ENCODE assay signal across 8 cellular contexts in genomic region chr9:133122935-133123611, GRCh38. TPM values are rescaled to one million over a fixed set of nuclear protein-coding genes. Genes with fewer than 3 reads are reported as not detected.
DNase-seq lines count a peak whose midpoint lies in the region; ATAC-seq and TF ChIP-seq lines count a peak whose summit lies in the region.

No MANE protein-coding gene starts in this region.

- no CpG with 5 or more reads among the region's 19 CpGs for WGBS in H9 (ENCODE audit: extremely low coverage, insufficient read length, low lambda C conversion rate)

- H3K56ac ChIP-seq in H9 (ENCODE audit: insufficient read length, low read depth, low read length) = no peak overlapping the region

- no peaks in the 10 kb centered on the region for H3K9me3 ChIP-seq in HEK293 (ENCODE audit: control insufficient read depth, insufficient read depth, low read depth, low read length)
- no peaks in the 10 kb centered on the region for H3K9me3 ChIP-seq in right atrium auricular region
- H3K9me3 ChIP-seq in H9 (ENCODE audit: control insufficient read depth, low read depth, low read length) = no peaks in the 10 kb centered on the region

- H3K27me3 Mint-ChIP-seq in WTC11 (ENCODE audit: low read depth) = peaks cover 49% of the 10 kb centered on the region
- peaks cover 56% of the 10 kb centered on the region for H3K27me3 Mint-ChIP-seq in H9 (ENCODE audit: low read depth)

- H3K14ac ChIP-seq in H9 (ENCODE audit: insufficient read depth, low read length) = no peak overlapping the region

- no peak overlapping the region for H4K91ac ChIP-seq in H9 (ENCODE audit: insufficient read length, low read depth, low read length)

- H3K23ac ChIP-seq in H9 (ENCODE audit: insufficient read length, low read depth, low read length) = no peak overlapping the region

- H3K9ac ChIP-seq in H9 (ENCODE audit: extremely low read depth, insufficient read length, low read length) = no peak overlapping the region

- no peak overlapping the region for H2BK120ac ChIP-seq in H9 (ENCODE audit: low read depth, low read length, poor library complexity, severe bottlenecking)

- H3K4me3 Mint-ChIP-seq in WTC11 (no peak overlapping the region), H9 (no peak overlapping the region; a peak in 1 of 5 replicates)

- H4K20me1 ChIP-seq in H9 (ENCODE audit: control insufficient read depth, insufficient read depth, insufficient read length) = peaks cover 4% of the 10 kb centered on the region

- no peaks in the 10 kb centered on the region for H3K9me3 Mint-ChIP-seq in WTC11
- no peaks in the 10 kb centered on the region for H3K9me3 Mint-ChIP-seq in H9

- no peak overlapping the region for H2AFZ ChIP-seq in H9 (ENCODE audit: low read length)

- no peak overlapping the region for H3K4me2 ChIP-seq in H9 (ENCODE audit: insufficient read depth, insufficient read length, low read length)

- peaks cover 7% of the 10 kb centered on the region; the same call in 1 of the 2 replicates for H3K4me1 ChIP-seq in HEK293 (ENCODE audit: control insufficient read depth, insufficient read depth, low read length)
- H3K4me1 ChIP-seq in right atrium auricular region = peaks cover 2 to 76% of the 10 kb centered on the region in 2 donors
- peaks cover 3% of the 10 kb centered on the region; the same call in 1 of the 2 replicates for H3K4me1 ChIP-seq in H9 (ENCODE audit: insufficient read depth, low read length)

- H3T11ph ChIP-seq in H9 (ENCODE audit: low read length) = no peak overlapping the region

- no peak overlapping the region for H4K5ac ChIP-seq in H9 (ENCODE audit: insufficient read length, low read depth, low read length)

- H3K4me3 ChIP-seq in HEK293 (ENCODE audit: low read depth, low read length) (no peak overlapping the region), right atrium auricular region (no peak overlapping the region), skin epidermis (no peak overlapping the region)

- H3K36me3 ChIP-seq in HEK293 (ENCODE audit: control insufficient read depth in 2 of 2, insufficient read depth in 1 of 2, low read length in 2 of 2) (peaks cover 0 to 4% of the 10 kb centered on the region in 2 experiments; a peak in 1 of 3 replicates), right atrium auricular region (no peaks in the 10 kb centered on the region)

- H3K27ac ChIP-seq in HEK293 (ENCODE audit: extremely low read depth, low read depth, low read length) = no peak overlapping the region
- peak overlapping the region; percentile 96 for H3K27ac ChIP-seq in VCaP
- H3K27ac ChIP-seq in right atrium auricular region = peak overlapping the region; percentile 86 to 94
- H3K27ac ChIP-seq in skin epidermis = peak overlapping the region in 14 of 21 experiments; percentile 7 to 93 (median 72)
- no peak overlapping the region for H3K27ac ChIP-seq in H9 (ENCODE audit: insufficient read length, low read depth, low read length)

- no peaks in the 10 kb centered on the region for H3K36me3 Mint-ChIP-seq in WTC11
- H3K36me3 Mint-ChIP-seq in H9 (ENCODE audit: insufficient read depth in 1 of 3, low read depth in 3 of 3) = no peaks in the 10 kb centered on the region

- H3K27ac Mint-ChIP-seq in WTC11 = no peak overlapping the region
- H3K27ac Mint-ChIP-seq in H9 = peak overlapping the region in 1 of 3 experiments; percentile 15; a peak in 1 of 7 replicates

- H2BK20ac ChIP-seq in H9 (ENCODE audit: low read depth, low read length, poor library complexity, severe bottlenecking) = no peak overlapping the region

- H3K4me1 Mint-ChIP-seq in WTC11 (peaks cover 12% of the 10 kb centered on the region), H9 (peaks cover 9 to 26% of the 10 kb centered on the region in 2 experiments)

- H3K79me2 ChIP-seq in H9 (ENCODE audit: insufficient read depth, low read length) = no peaks in the 10 kb centered on the region

- no peak overlapping the region for H4K8ac ChIP-seq in H9 (replicated peaks; ENCODE audit: insufficient read length, low read depth, low read length)

- no peaks in the 10 kb centered on the region for H3K27me3 ChIP-seq in right atrium auricular region
- H3K27me3 ChIP-seq in H9 (ENCODE audit: insufficient read depth, low read length) = peaks cover 6% of the 10 kb centered on the region; the same call in 1 of the 2 replicates

- no peaks in the 10 kb centered on the region for H3K79me1 ChIP-seq in H9 (ENCODE audit: insufficient read depth, low read depth, low read length, poor library complexity, severe bottlenecking)

- no peak overlapping the region for H2BK5ac ChIP-seq in H9 (ENCODE audit: insufficient read length, low read length)

- CTCF ChIA-PET in HEK293 (lab: Yijun Ruan, JAX) = interaction anchor here (0.6 to 2.1 kb wide), 7 partner anchors 17 to 360 kb away, joined by 3 to 15 read pairs (median 4); no protein-coding TSS in a partner anchor
- CTCF ChIA-PET in WTC11 (lab: Charles Lee) = interaction anchor here (0.8 to 1.3 kb wide), 7 partner anchors 9 to 75 kb away, joined by 3 to 9 read pairs (median 4); no protein-coding TSS in a partner anchor

- no peak overlapping the region for H2BK12ac ChIP-seq in H9 (ENCODE audit: insufficient read length, low read depth, low read length)

- POLR2A ChIA-PET in HEK293 (lab: Yijun Ruan, JAX) = interaction anchor here (0.9 to 1.1 kb wide), 3 partner anchors 10 to 92 kb away, joined by 3 to 5 read pairs (median 3); partner anchors contain the start of gene GTF3C5
- POLR2A ChIA-PET in WTC11 (lab: Charles Lee) = no interaction called here

- peak; percentile 84 for DNase-seq in right atrium auricular region (ENCODE audit: low spot score)
- no peak for DNase-seq in NCI-H510A treated with DMSO at 0.1 percent for 48 hours (lab: John Stamatoyannopoulos, UW)
- no peak for DNase-seq in WTC11 (ENCODE audit: low spot score)
- no peak for DNase-seq in H9

- no peak overlapping the region for H2AK5ac ChIP-seq in H9 (ENCODE audit: insufficient read length, low read length)

- no peak overlapping the region for H3K18ac ChIP-seq in H9 (ENCODE audit: insufficient read length, low read depth, low read length)

- H2BK15ac ChIP-seq in H9 (ENCODE audit: low read depth, low read length) = no peak overlapping the region

- ATAC-seq in WTC11 (no peak), HG03354 (IDR thresholded peaks at IDR 0.05; ENCODE audit: poor library complexity, severe bottlenecking, unreplicated experiment) (no peak)

- H3K23me2 ChIP-seq in H9 (ENCODE audit: insufficient read length, low read depth, low read length, poor library complexity, severe bottlenecking) = peaks cover 9% of the 10 kb centered on the region

- no peak overlapping the region for H3K4ac ChIP-seq in H9 (ENCODE audit: low read depth, low read length)

- TF ChIP-seq CTCF in HEK293 (tag by site-specific recombination; IDR thresholded peaks at IDR 0.05) = no peak
- TF ChIP-seq CTCF in VCaP (conservative IDR thresholded peaks at IDR 0.05) = no peak
- no peak for TF ChIP-seq CTCF in right atrium auricular region (IDR thresholded peaks at IDR 0.05)
- no peak for TF ChIP-seq CTCF in WTC11 (IDR thresholded peaks at IDR 0.05)
- TF ChIP-seq CTCF in H9 (conservative IDR thresholded peaks at IDR 0.05) = no peak

TF ChIP-seq in HEK293, 187 proteins besides CTCF, POLR2A, EP300 and RAD21:
- TF ChIP-seq KLF1 (tag by site-specific recombination; IDR thresholded peaks at IDR 0.05) = 0 out of 2 replicates have a peak, but pooled peaks have one; percentile 20
- peak; percentile 72 for TF ChIP-seq ZBTB20 (tag by site-specific recombination; IDR thresholded peaks at IDR 0.05)
- no peak for TF ChIP-seq ZNF211 (tag by site-specific recombination; IDR thresholded peaks at IDR 0.05; ENCODE audit: low read depth)
- TF ChIP-seq SP2 (tag by site-specific recombination; IDR thresholded peaks at IDR 0.05) = peak; percentile 64
- TF ChIP-seq OSR2 (tag by site-specific recombination; IDR thresholded peaks at IDR 0.05) = 0 out of 2 replicates have a peak, but pooled peaks have one; percentile 36
TF ChIP-seq in HEK293: peak in this region for 4.

TF ChIP-seq in WTC11, 78 proteins besides CTCF, POLR2A, EP300 and RAD21 (continues in another document):
- no peak for TF ChIP-seq E2F1 (CRISPR knock-in tag; IDR thresholded peaks at IDR 0.05)

RNA-seq across cellular contexts. Expression of gene RALGDS, which starts 2.0 kb away (rescaled TPM):
- total RNA-seq in right atrium auricular region = 10 to 100 TPM; 26.7 to 30.1 TPM
- 19.5 to 23.2 TPM (median 22.9 TPM) in 3 replicates for total RNA-seq in WTC11 (2021)
- 20.9 and 21.3 TPM in 2 replicates for total RNA-seq in H9 (2021)

RNA-seq across cellular contexts. Expression of gene GBGT1, which starts 40.6 kb away (rescaled TPM):
- total RNA-seq in right atrium auricular region (10 to 100 TPM; 15.5 to 16.8 TPM), WTC11 (2021) (14.5 to 16.7 TPM (median 16.5 TPM) in 3 replicates), H9 (2021) (9.3 TPM in 2 replicates)

Comparison
In these comparisons a context has a peak if more than half of its experiments do, and no peak if none do; other contexts are left out.
1. H3K27ac ChIP-seq: peak in VCaP (single experiment), right atrium auricular region (2 of 2) and skin epidermis (14 of 21); none in HEK293 (single experiment) and H9 (single experiment).